In genomic region chr3:113277886-113278598, GRCh38 we compare ENCODE assay signal across 1 cellular context.
TF ChIP-seq lines count a peak whose summit lies in the region.

No MANE protein-coding gene starts in this region.

TF ChIP-seq in K562, 482 proteins besides CTCF, POLR2A, EP300 and RAD21 (continued from another document):
- TF ChIP-seq ETS1 (conservative IDR thresholded peaks at IDR 0.05; ENCODE audit: control insufficient read depth, low read depth, low read length) (no peak), ETV5 (CRISPR knock-in tag; IDR thresholded peaks at IDR 0.05; ENCODE audit: low read depth) (no peak), RNF219 (CRISPR knock-in tag; IDR thresholded peaks at IDR 0.05) (no peak), SAFB (IDR thresholded peaks at IDR 0.05; ENCODE audit: borderline replicate concordance, low read depth, low read length) (no peak), ESRRA (IDR thresholded peaks at IDR 0.05; ENCODE audit: borderline replicate concordance, low read depth) (no peak)
